8 cellular contexts compared by ENCODE assay signal in the genomic region with DNA sequence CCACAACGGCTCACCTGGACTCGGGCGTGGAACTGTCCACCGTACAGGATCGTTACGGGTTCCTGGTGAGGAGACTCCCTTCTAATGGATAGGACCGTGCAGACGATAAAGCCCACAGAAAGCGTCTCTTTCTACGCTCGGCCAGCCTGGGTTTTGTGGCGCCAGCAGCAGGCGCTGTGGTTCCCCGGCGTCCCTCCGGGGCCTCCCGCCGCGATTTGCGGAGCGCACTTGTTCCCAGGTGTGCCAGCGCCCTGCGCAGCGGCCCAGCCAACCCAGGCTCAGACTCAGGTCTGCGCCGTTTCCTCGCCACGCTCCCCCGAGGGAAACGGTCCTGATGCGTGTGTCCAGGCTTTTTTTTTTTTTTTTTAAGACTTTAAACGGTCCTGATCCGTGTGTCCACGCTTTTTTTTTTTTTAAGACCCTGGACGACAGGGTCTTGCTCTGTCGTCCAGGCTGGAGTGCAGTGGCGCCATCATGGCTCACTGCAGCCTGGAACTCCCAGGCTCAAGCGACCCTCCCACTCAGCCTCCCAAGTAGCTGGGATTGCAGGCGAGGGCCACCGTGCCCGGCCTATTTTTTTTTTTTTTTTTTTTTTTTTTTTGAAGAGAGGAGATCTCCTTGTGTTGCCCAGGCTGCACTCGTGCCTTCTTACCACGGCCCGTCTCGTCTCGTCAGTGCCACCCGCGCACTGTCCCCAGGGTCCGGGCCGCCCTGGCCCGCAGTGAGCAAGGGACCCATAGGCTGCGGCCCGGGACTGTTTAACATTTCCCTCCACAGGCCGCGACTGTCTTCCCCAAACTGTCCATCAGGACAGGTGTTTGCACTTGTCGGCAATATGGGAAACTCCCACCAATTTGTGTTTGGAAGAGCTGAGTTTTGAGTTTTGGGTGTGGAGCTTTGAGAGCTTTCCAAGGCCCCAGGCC. TPM values are rescaled to one million over a fixed set of nuclear protein-coding genes. Genes with fewer than 3 reads are reported as not detected.
DNase-seq lines count a peak whose midpoint lies in the region; ATAC-seq and TF ChIP-seq lines count a peak whose summit lies in the region.

No MANE protein-coding gene starts in this region.

- intact Hi-C loops in ascending aorta (cut with DNase I): no loop called here

- peaks cover 50% of the 10 kb centered on the region for H3K27me3 Mint-ChIP-seq in CD4-positive, CD25-positive, alpha-beta regulatory T cell

- H3K4me3 Mint-ChIP-seq in CD4-positive, CD25-positive, alpha-beta regulatory T cell: no peak overlapping the region

- no peaks in the 10 kb centered on the region for H3K9me3 ChIP-seq in CD4-positive, CD25-positive, alpha-beta regulatory T cell (ENCODE audit: control insufficient read depth in 2 of 2, low read length in 2 of 2)
- no peaks in the 10 kb centered on the region for H3K9me3 ChIP-seq in ascending aorta

- peaks cover 0 to 4% (median 0%) of the 10 kb centered on the region in 4 donors for H3K4me1 Mint-ChIP-seq in CD4-positive, CD25-positive, alpha-beta regulatory T cell

- peak in 1 of 3 experiments; percentile 19 for TF ChIP-seq CTCF in ascending aorta (IDR thresholded peaks at IDR 0.05)

- H3K36me3 ChIP-seq in CD4-positive, CD25-positive, alpha-beta regulatory T cell (ENCODE audit: control insufficient read depth, insufficient read depth, low read length): no peaks in the 10 kb centered on the region
- no peaks in the 10 kb centered on the region for H3K36me3 ChIP-seq in ascending aorta

- H3K4me3 ChIP-seq in CD4-positive, CD25-positive, alpha-beta regulatory T cell (ENCODE audit: low read depth, low read length): no peak overlapping the region
- H3K4me3 ChIP-seq in ascending aorta: no peak overlapping the region

- peak; percentile 22 to 31 for ATAC-seq in CD4-positive, CD25-positive, alpha-beta regulatory T cell (ENCODE audit: low read depth in 2 of 2)
- ATAC-seq in HG03354 (IDR thresholded peaks at IDR 0.05; ENCODE audit: poor library complexity, severe bottlenecking, unreplicated experiment) (peak; percentile 68), HG03469 (IDR thresholded peaks at IDR 0.05; ENCODE audit: unreplicated experiment) (no peak), HG03280 (IDR thresholded peaks at IDR 0.05; ENCODE audit: unreplicated experiment) (no peak)

- H3K27me3 ChIP-seq in CD4-positive, CD25-positive, alpha-beta regulatory T cell (ENCODE audit: control insufficient read depth, insufficient read depth, low read length): peaks cover 37% of the 10 kb centered on the region
- peaks cover 9% of the 10 kb centered on the region for H3K27me3 ChIP-seq in ascending aorta

- peaks cover 0 to 2% (median 0%) of the 10 kb centered on the region in 7 donors for H3K9me3 Mint-ChIP-seq in CD4-positive, CD25-positive, alpha-beta regulatory T cell

- H3K27ac ChIP-seq in CD4-positive, CD25-positive, alpha-beta regulatory T cell (ENCODE audit: insufficient read depth, low read length, poor library complexity, severe bottlenecking): no peak overlapping the region
- no peak overlapping the region for H3K27ac ChIP-seq in ascending aorta

- H3K27ac Mint-ChIP-seq in CD4-positive, CD25-positive, alpha-beta regulatory T cell: no peak overlapping the region

- peaks cover 4% of the 10 kb centered on the region for H3K4me1 ChIP-seq in CD4-positive, CD25-positive, alpha-beta regulatory T cell (ENCODE audit: control insufficient read depth, insufficient read depth, low read length, poor library complexity, severe bottlenecking)
- H3K4me1 ChIP-seq in ascending aorta: no peaks in the 10 kb centered on the region

- no peaks in the 10 kb centered on the region for H3K36me3 Mint-ChIP-seq in CD4-positive, CD25-positive, alpha-beta regulatory T cell

- DNase-seq in CD4-positive, CD25-positive, alpha-beta regulatory T cell: peak in 2 of 3 donors; percentile 19 to 60
- DNase-seq in activated T-cell treated with anti-CD3 and anti-CD28 coated beads, Interleukin-2, amount 50 U/mL, for 48 hours: peak; percentile 66 to 74
- DNase-seq in left kidney (ENCODE audit: low read depth, low spot score) (peak; percentile 80), RKO (ENCODE audit: low spot score) (no peak), ascending aorta (ENCODE audit: low spot score in 2 of 2) (no peak)

RNA-seq across cellular contexts. Expression of gene GJA3, which starts 23.8 kb away (rescaled TPM):
- total RNA-seq in CD4-positive, CD25-positive, alpha-beta regulatory T cell: not detected
- polyA plus RNA-seq in CD4-positive, CD25-positive, alpha-beta regulatory T cell: under 1 TPM in 1 of 4 donors, not detected in 3; 0.06 TPM
- total RNA-seq in ascending aorta: not detected

RNA-seq across cellular contexts. Expression of gene GJB2, which starts 55.7 kb away (rescaled TPM):
- not detected for total RNA-seq in CD4-positive, CD25-positive, alpha-beta regulatory T cell
- polyA plus RNA-seq in CD4-positive, CD25-positive, alpha-beta regulatory T cell: not detected
- total RNA-seq in ascending aorta: 0.21 TPM

Comparison
In these comparisons a context has a peak if more than half of its experiments do, and no peak if none do; other contexts are left out.
1. ATAC-seq: peak in CD4-positive, CD25-positive, alpha-beta regulatory T cell (2 of 2) and HG03354 (single experiment); none in HG03469 (single experiment) and HG03280 (single experiment).
2. DNase-seq: peak in CD4-positive, CD25-positive, alpha-beta regulatory T cell (2 of 3), activated T-cell treated with anti-CD3 and anti-CD28 coated beads, Interleukin-2, amount 50 U/mL, for 48 hours (2 of 2) and left kidney (single experiment); none in RKO (single experiment) and ascending aorta (0 of 2).